1 cellular context compared by ENCODE assay signal in the genomic region with DNA sequence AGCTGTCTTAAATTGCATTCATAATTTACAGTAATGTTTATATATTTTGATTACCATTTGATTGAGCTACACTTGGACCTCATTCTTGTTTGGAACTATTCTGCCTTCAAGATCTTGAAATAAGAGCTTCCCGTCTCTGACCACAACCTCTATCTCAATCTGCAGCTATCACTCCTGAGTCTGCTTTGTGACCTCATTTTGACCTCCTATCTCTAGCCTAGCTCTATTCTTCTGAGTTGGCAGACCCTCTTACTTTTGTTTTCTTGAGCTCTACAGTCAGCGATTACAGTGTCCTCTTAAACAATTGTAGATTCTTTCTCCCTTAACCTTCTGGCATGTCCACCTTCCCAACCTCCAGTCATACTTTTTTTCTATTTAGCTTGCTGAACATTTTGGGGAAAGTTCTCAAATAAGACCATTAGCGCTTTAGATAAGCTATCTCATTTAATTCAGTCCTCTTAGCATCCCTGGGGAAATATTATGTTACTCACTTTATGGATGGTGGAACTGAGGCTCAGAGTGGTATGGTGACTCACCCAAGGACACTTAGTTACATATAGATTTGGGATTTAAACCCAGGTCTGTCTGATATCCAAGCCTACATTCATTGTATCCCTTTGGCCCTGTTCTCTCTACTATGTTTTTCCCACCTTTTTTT.
A peak's percentile ranks its signal among the peaks of the same experiment; 100 is the strongest.
TF ChIP-seq lines count a peak whose summit lies in the region.

No MANE protein-coding gene starts in this region.

TF ChIP-seq in K562, 482 proteins besides CTCF, POLR2A, EP300 and RAD21 (continued from another document and continues in another):
- no peak for TF ChIP-seq CHD4 (IDR thresholded peaks at IDR 0.05; ENCODE audit: insufficient read depth, insufficient replicate concordance, low read depth, low read length, poor library complexity, severe bottlenecking)
- no peak for TF ChIP-seq ZZZ3 (IDR thresholded peaks at IDR 0.05)
- TF ChIP-seq SIN3B (IDR thresholded peaks at IDR 0.05; ENCODE audit: low read depth), result no peak
- no peak for TF ChIP-seq TAF7 (tag; IDR thresholded peaks at IDR 0.05)
- no peak; a peak in 1 of 4 replicates for TF ChIP-seq TEAD1 (CRISPR knock-in tag; IDR thresholded peaks at IDR 0.05)
- TF ChIP-seq MAZ (CRISPR knock-in tag; conservative IDR thresholded peaks at IDR 0.05 in 1 of 2, IDR thresholded peaks at IDR 0.05 in 1 of 2), result no peak
- no peak for TF ChIP-seq NFYB (IDR thresholded peaks at IDR 0.05; ENCODE audit: extremely low read depth, insufficient read length)
- TF ChIP-seq, protein P1, sequence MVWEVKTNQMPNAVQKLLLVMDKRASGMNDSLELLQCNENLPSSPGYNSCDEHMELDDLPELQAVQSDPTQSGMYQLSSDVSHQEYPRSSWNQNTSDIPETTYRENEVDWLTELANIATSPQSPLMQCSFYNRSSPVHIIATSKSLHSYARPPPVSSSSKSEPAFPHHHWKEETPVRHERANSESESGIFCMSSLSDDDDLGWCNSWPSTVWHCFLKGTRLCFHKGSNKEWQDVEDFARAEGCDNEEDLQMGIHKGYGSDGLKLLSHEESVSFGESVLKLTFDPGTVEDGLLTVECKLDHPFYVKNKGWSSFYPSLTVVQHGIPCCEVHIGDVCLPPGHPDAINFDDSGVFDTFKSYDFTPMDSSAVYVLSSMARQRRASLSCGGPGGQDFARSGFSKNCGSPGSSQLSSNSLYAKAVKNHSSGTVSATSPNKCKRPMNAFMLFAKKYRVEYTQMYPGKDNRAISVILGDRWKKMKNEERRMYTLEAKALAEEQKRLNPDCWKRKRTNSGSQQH (CRISPR knock-in tag; IDR thresholded peaks at IDR 0.05), result no peak
- TF ChIP-seq POLR3A (IDR thresholded peaks at IDR 0.05; ENCODE audit: borderline replicate concordance, extremely low read depth, insufficient read depth, insufficient read length), result no peak
- no peak for TF ChIP-seq ZBTB17 (CRISPR knock-in tag; IDR thresholded peaks at IDR 0.05)
- TF ChIP-seq ETV6 (IDR thresholded peaks at IDR 0.05; ENCODE audit: borderline replicate concordance in 1 of 2, low read depth in 2 of 2, low read length in 1 of 2), result no peak
- no peak for TF ChIP-seq ETV6 (CRISPR knock-in tag; IDR thresholded peaks at IDR 0.05; ENCODE audit: borderline replicate concordance)
- TF ChIP-seq, protein P2, sequence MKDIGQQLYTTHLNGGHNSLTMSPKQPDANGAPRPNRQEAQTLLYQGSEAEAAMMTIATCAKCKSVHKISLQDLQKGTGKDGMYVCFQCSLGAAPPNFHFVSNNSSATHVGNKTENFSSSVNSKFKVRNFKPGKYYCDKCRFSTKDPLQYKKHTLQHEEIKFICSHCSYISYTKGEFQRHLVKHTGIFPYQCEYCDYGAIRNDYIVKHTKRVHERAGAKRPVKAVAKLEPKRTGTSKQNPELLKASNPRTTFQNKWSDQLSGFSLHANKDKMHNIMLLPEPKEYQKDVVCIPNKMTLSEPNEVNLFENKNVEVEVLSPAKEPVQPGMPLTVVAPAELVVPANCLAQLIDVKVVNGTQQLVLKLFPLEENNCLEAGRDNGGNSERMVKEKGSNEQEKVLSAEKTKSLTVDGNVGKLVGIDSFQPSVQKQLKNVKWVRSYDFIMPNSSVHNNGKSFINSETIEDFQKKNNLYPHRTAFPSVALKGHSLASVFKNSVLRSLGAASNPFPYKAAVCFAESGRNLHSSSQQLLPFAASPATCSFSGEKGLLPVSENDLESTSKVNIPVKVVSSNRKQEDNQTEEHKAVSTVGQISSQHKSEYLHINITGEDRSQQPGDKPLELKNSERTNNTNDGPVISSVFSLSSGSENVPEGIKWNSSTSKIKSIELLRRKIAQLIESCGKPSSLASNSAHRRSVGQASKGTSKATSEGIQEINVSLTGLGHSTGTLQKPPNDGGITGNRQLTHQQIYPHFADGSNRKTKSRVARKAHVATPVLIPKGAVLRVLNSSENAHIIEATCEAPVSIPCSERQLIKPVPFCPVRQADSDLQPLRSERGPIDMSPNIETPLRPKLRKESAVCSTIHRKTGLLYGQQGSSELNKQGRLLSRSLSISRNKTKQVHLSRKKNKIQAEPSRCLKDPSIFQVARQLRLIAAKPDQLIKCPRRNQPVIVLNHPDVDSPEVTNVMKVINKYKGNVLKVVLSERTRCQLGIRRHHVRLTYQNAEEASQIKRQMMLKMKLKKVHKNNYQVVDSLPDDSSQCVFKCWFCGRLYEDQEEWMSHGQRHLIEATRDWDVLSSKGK (CRISPR knock-in tag; IDR thresholded peaks at IDR 0.05), result no peak
- 0 out of 2 replicates have a peak, but pooled peaks have one; percentile 41 for TF ChIP-seq GATAD2A (IDR thresholded peaks at IDR 0.05)
- no peak for TF ChIP-seq TARDBP (IDR thresholded peaks at IDR 0.05)
- TF ChIP-seq KLF10 (CRISPR knock-in tag; IDR thresholded peaks at IDR 0.05), result no peak
- TF ChIP-seq, protein P3, sequence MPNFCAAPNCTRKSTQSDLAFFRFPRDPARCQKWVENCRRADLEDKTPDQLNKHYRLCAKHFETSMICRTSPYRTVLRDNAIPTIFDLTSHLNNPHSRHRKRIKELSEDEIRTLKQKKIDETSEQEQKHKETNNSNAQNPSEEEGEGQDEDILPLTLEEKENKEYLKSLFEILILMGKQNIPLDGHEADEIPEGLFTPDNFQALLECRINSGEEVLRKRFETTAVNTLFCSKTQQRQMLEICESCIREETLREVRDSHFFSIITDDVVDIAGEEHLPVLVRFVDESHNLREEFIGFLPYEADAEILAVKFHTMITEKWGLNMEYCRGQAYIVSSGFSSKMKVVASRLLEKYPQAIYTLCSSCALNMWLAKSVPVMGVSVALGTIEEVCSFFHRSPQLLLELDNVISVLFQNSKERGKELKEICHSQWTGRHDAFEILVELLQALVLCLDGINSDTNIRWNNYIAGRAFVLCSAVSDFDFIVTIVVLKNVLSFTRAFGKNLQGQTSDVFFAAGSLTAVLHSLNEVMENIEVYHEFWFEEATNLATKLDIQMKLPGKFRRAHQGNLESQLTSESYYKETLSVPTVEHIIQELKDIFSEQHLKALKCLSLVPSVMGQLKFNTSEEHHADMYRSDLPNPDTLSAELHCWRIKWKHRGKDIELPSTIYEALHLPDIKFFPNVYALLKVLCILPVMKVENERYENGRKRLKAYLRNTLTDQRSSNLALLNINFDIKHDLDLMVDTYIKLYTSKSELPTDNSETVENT (CRISPR knock-in tag; IDR thresholded peaks at IDR 0.05), result no peak
- no peak for TF ChIP-seq SMC3 (conservative IDR thresholded peaks at IDR 0.05; ENCODE audit: insufficient read depth, low read depth, low read length)
- TF ChIP-seq RBFOX2 (IDR thresholded peaks at IDR 0.05; ENCODE audit: low read depth, low read length), result no peak
- no peak for TF ChIP-seq NR1H2 (CRISPR knock-in tag; IDR thresholded peaks at IDR 0.05)
- TF ChIP-seq, protein P4, sequence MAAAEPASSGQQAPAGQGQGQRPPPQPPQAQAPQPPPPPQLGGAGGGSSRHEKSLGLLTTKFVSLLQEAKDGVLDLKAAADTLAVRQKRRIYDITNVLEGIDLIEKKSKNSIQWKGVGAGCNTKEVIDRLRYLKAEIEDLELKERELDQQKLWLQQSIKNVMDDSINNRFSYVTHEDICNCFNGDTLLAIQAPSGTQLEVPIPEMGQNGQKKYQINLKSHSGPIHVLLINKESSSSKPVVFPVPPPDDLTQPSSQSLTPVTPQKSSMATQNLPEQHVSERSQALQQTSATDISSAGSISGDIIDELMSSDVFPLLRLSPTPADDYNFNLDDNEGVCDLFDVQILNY (CRISPR knock-in tag; IDR thresholded peaks at IDR 0.05), result no peak
- TF ChIP-seq ELF2 (CRISPR knock-in tag; IDR thresholded peaks at IDR 0.05), result no peak
- no peak for TF ChIP-seq ZNF696 (CRISPR knock-in tag; conservative IDR thresholded peaks at IDR 0.05)
- TF ChIP-seq, protein P5, sequence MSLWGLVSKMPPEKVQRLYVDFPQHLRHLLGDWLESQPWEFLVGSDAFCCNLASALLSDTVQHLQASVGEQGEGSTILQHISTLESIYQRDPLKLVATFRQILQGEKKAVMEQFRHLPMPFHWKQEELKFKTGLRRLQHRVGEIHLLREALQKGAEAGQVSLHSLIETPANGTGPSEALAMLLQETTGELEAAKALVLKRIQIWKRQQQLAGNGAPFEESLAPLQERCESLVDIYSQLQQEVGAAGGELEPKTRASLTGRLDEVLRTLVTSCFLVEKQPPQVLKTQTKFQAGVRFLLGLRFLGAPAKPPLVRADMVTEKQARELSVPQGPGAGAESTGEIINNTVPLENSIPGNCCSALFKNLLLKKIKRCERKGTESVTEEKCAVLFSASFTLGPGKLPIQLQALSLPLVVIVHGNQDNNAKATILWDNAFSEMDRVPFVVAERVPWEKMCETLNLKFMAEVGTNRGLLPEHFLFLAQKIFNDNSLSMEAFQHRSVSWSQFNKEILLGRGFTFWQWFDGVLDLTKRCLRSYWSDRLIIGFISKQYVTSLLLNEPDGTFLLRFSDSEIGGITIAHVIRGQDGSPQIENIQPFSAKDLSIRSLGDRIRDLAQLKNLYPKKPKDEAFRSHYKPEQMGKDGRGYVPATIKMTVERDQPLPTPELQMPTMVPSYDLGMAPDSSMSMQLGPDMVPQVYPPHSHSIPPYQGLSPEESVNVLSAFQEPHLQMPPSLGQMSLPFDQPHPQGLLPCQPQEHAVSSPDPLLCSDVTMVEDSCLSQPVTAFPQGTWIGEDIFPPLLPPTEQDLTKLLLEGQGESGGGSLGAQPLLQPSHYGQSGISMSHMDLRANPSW (CRISPR knock-in tag; IDR thresholded peaks at IDR 0.05), result no peak
- TF ChIP-seq NR2C1 (IDR thresholded peaks at IDR 0.05), result peak; percentile 67
- peak; percentile 58; the same call in 1 of the 2 replicates for TF ChIP-seq NR2C1 (tag; IDR thresholded peaks at IDR 0.05)
- no peak for TF ChIP-seq ZNF644 (tag; IDR thresholded peaks at IDR 0.05; ENCODE audit: low read depth)
- TF ChIP-seq, protein P6, sequence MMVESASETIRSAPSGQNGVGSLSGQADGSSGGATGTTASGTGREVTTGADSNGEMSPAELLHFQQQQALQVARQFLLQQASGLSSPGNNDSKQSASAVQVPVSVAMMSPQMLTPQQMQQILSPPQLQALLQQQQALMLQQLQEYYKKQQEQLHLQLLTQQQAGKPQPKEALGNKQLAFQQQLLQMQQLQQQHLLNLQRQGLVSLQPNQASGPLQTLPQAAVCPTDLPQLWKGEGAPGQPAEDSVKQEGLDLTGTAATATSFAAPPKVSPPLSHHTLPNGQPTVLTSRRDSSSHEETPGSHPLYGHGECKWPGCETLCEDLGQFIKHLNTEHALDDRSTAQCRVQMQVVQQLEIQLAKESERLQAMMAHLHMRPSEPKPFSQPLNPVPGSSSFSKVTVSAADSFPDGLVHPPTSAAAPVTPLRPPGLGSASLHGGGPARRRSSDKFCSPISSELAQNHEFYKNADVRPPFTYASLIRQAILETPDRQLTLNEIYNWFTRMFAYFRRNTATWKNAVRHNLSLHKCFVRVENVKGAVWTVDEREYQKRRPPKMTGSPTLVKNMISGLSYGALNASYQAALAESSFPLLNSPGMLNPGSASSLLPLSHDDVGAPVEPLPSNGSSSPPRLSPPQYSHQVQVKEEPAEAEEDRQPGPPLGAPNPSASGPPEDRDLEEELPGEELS (CRISPR knock-in tag; IDR thresholded peaks at IDR 0.05; ENCODE audit: borderline replicate concordance), result no peak
- no peak for TF ChIP-seq SP2 (IDR thresholded peaks at IDR 0.05; ENCODE audit: extremely low read depth, low read depth, low read length, poor library complexity, severe bottlenecking)
- TF ChIP-seq SMAD2 (IDR thresholded peaks at IDR 0.05; ENCODE audit: low read depth, low read length), result no peak
- no peak for TF ChIP-seq ZNF778 (CRISPR knock-in tag; IDR thresholded peaks at IDR 0.05)
- TF ChIP-seq TAF9B (IDR thresholded peaks at IDR 0.05; ENCODE audit: partially characterized antibody), result peak; percentile 23
- TF ChIP-seq ZC3H4 (CRISPR knock-in tag; IDR thresholded peaks at IDR 0.05; ENCODE audit: borderline replicate concordance), result no peak
- TF ChIP-seq ZNF551 (CRISPR knock-in tag; IDR thresholded peaks at IDR 0.05), result no peak
- TF ChIP-seq SRSF7 (optimal IDR thresholded peaks at IDR 0.05; ENCODE audit: low read depth, low read length), result no peak
- no peak for TF ChIP-seq HNRNPH1 (optimal IDR thresholded peaks at IDR 0.05; ENCODE audit: low read depth, low read length)
- TF ChIP-seq HMGN3 (IDR thresholded peaks at IDR 0.05; ENCODE audit: borderline replicate concordance, extremely low read depth, insufficient read length, low read depth, low read length), result no peak
- TF ChIP-seq, protein P7, sequence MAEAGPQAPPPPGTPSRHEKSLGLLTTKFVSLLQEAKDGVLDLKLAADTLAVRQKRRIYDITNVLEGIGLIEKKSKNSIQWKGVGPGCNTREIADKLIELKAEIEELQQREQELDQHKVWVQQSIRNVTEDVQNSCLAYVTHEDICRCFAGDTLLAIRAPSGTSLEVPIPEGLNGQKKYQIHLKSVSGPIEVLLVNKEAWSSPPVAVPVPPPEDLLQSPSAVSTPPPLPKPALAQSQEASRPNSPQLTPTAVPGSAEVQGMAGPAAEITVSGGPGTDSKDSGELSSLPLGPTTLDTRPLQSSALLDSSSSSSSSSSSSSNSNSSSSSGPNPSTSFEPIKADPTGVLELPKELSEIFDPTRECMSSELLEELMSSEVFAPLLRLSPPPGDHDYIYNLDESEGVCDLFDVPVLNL (CRISPR knock-in tag; IDR thresholded peaks at IDR 0.05; ENCODE audit: low read depth), result no peak
- peak in 1 of 2 experiments; percentile 58; a peak in 1 of 4 replicates for TF ChIP-seq HDAC1 (IDR thresholded peaks at IDR 0.05)
- TF ChIP-seq, protein P8, sequence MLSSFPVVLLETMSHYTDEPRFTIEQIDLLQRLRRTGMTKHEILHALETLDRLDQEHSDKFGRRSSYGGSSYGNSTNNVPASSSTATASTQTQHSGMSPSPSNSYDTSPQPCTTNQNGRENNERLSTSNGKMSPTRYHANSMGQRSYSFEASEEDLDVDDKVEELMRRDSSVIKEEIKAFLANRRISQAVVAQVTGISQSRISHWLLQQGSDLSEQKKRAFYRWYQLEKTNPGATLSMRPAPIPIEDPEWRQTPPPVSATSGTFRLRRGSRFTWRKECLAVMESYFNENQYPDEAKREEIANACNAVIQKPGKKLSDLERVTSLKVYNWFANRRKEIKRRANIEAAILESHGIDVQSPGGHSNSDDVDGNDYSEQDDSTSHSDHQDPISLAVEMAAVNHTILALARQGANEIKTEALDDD (IDR thresholded peaks at IDR 0.05), result no peak
- TF ChIP-seq FOSL1 (tag; conservative IDR thresholded peaks at IDR 0.05), result peak; percentile 49; the same call in 1 of the 2 replicates
- TF ChIP-seq HMG20A (CRISPR knock-in tag; conservative IDR thresholded peaks at IDR 0.05), result no peak
- peak; percentile 66 for TF ChIP-seq MEIS2 (IDR thresholded peaks at IDR 0.05; ENCODE audit: partially characterized antibody)
- TF ChIP-seq ASH1L (IDR thresholded peaks at IDR 0.05; ENCODE audit: borderline replicate concordance, low read depth, partially characterized antibody), result no peak
- TF ChIP-seq, protein P9, sequence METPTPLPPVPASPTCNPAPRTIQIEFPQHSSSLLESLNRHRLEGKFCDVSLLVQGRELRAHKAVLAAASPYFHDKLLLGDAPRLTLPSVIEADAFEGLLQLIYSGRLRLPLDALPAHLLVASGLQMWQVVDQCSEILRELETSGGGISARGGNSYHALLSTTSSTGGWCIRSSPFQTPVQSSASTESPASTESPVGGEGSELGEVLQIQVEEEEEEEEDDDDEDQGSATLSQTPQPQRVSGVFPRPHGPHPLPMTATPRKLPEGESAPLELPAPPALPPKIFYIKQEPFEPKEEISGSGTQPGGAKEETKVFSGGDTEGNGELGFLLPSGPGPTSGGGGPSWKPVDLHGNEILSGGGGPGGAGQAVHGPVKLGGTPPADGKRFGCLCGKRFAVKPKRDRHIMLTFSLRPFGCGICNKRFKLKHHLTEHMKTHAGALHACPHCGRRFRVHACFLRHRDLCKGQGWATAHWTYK (CRISPR knock-in tag; IDR thresholded peaks at IDR 0.05), result no peak
- TF ChIP-seq ZNF133 (CRISPR knock-in tag; IDR thresholded peaks at IDR 0.05), result no peak
- no peak for TF ChIP-seq ERF (CRISPR knock-in tag; IDR thresholded peaks at IDR 0.05)
